In the genomic region with DNA sequence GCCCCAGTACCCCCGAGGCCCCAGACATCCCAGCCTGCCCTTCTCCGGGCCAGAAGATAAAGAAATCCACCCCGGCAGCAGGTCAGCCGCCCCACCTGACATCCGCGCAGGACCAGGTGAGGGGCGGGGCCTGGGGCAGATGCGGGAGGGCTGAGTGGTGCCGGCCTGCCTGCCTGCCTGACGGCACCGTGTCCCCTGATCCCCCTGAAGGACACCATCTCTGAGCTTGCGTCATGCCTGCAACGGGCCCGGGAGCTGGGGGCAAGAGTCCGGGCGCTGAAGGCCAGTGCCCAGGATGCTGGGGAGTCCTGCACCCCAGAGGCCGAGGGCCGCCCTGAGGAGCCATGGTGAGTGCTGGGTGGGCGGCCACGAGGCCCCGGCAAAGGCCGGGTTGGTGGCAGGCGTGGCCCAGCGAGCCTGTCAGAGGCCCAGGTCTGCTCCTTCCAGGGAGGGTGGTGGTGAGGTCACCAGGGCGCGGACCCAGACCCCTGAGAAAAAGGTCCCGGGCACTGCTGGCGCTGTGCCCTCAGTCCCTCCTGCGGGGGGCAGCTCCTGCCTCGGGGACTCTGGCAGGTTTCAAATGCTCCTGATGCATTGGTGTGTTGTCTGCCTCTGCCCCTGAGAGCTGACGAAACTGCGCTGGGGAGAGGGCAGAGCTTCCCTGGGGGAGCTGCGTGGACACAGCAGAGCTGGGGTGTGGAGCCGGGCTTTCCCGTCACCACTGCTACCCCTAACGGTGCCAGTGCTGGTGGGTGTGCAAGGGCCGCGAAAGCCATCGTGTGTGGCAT, we compare ENCODE assay signal across 8 cellular contexts. TPM values are rescaled to one million over a fixed set of nuclear protein-coding genes. Genes with fewer than 3 reads are reported as not detected.
DNase-seq lines count a peak whose midpoint lies in the region; FAIRE-seq and TF ChIP-seq lines count a peak whose summit lies in the region.

No MANE protein-coding gene starts in this region.

- 50% methylated on average over 38 of the region's 39 CpGs for WGBS in mesenchymal stem cell

- peak overlapping the region in 1 of 2 experiments; percentile 61 for H3K18ac ChIP-seq in mesenchymal stem cell (ENCODE audit: low read depth in 1 of 2, low read length in 2 of 2)

- peaks cover 2% of the 10 kb centered on the region for H3K27me3 Mint-ChIP-seq in astrocyte (ENCODE audit: low read depth, unreplicated experiment)

- H3K4me3 ChIP-seq in astrocyte (ENCODE audit: insufficient read depth, low read depth, low read length) (peak overlapping the region; percentile 59), mesenchymal stem cell (ENCODE audit: insufficient read depth in 1 of 2, low read depth in 1 of 2, low read length in 2 of 2) (peak overlapping the region; percentile 64 to 74)

- peak overlapping the region; percentile 62 for H3K4me3 Mint-ChIP-seq in astrocyte (ENCODE audit: unreplicated experiment)

- FAIRE-seq in astrocyte (lab: Jason Lieb, UNC): no peak

- H4K20me1 ChIP-seq in astrocyte (ENCODE audit: insufficient read depth, low read length): peaks cover 25% of the 10 kb centered on the region

- H3K4me2 ChIP-seq in astrocyte (ENCODE audit: low read length): peak overlapping the region; percentile 91
- peak overlapping the region; percentile 64 for H3K4me2 ChIP-seq in mesenchymal stem cell (ENCODE audit: low read length, poor library complexity, severe bottlenecking)

- H2AFZ ChIP-seq in astrocyte (ENCODE audit: low read depth, low read length) (no peak overlapping the region), mesenchymal stem cell (ENCODE audit: low read depth, low read length) (no peak overlapping the region)

- H2BK120ac ChIP-seq in mesenchymal stem cell (ENCODE audit: low read depth, low read length): no peak overlapping the region

- peaks cover 3% of the 10 kb centered on the region for H3K36me3 ChIP-seq in astrocyte (ENCODE audit: insufficient read depth, low read length)
- peaks cover 28 to 46% of the 10 kb centered on the region in 2 experiments for H3K36me3 ChIP-seq in mesenchymal stem cell (ENCODE audit: control insufficient read depth in 1 of 2, insufficient read depth in 2 of 2, low read depth in 1 of 2, low read length in 2 of 2)

- H3K4me1 ChIP-seq in astrocyte (ENCODE audit: insufficient read depth, low read length) (peaks cover 17% of the 10 kb centered on the region), mesenchymal stem cell (ENCODE audit: control insufficient read depth, insufficient read depth, low read depth, low read length) (peaks cover 36% of the 10 kb centered on the region)

- H3K9me3 Mint-ChIP-seq in astrocyte (ENCODE audit: unreplicated experiment): no peaks in the 10 kb centered on the region

- DNase-seq in NCI-H2029 (lab: John Stamatoyannopoulos, UW): peak; percentile 31
- no peak for DNase-seq in NCI-H2029 treated with DMSO at 0.1 percent for 48 hours (lab: John Stamatoyannopoulos, UW)
- DNase-seq in NCI-H1048 (lab: John Stamatoyannopoulos, UW): peak; percentile 8
- no peak for DNase-seq in astrocyte (ENCODE audit: low read depth)
- no peak for DNase-seq in mesenchymal stem cell
- no peak for DNase-seq in effector CD4-positive, alpha-beta T cell
- no peak for DNase-seq in cerebellum (ENCODE audit: low spot score)
- no peak for DNase-seq in epidermal melanocyte (ENCODE audit: insufficient read length, low spot score)

- H3K27ac Mint-ChIP-seq in astrocyte (ENCODE audit: unreplicated experiment): no peak overlapping the region

- TF ChIP-seq CTCF in astrocyte (IDR thresholded peaks at IDR 0.05; ENCODE audit: insufficient read depth, low read depth, low read length): no peak

- H3K9me3 ChIP-seq in astrocyte (ENCODE audit: insufficient read depth, low read depth, low read length) (no peaks in the 10 kb centered on the region), mesenchymal stem cell (ENCODE audit: control insufficient read depth, low read length) (no peaks in the 10 kb centered on the region)

- H3K79me2 ChIP-seq in astrocyte (ENCODE audit: insufficient read depth, low read length): peaks cover 30% of the 10 kb centered on the region

- no peaks in the 10 kb centered on the region for H3K27me3 ChIP-seq in astrocyte (ENCODE audit: insufficient read depth, low read length)
- no peaks in the 10 kb centered on the region for H3K27me3 ChIP-seq in mesenchymal stem cell (ENCODE audit: control insufficient read depth in 1 of 2, insufficient read depth in 1 of 2, low read length in 2 of 2)

- H4K91ac ChIP-seq in mesenchymal stem cell (ENCODE audit: low read length): peak overlapping the region; percentile 64

- H3K23ac ChIP-seq in mesenchymal stem cell (ENCODE audit: low read length in 2 of 2): peak overlapping the region in 1 of 2 experiments; percentile 6

- H3K79me1 ChIP-seq in mesenchymal stem cell (replicated peaks; ENCODE audit: low read length, poor library complexity, severe bottlenecking): peaks cover 25% of the 10 kb centered on the region

- H3K14ac ChIP-seq in mesenchymal stem cell (ENCODE audit: low read length in 2 of 2): no peak overlapping the region

- no peak overlapping the region for H2AK5ac ChIP-seq in mesenchymal stem cell (ENCODE audit: low read length, severe bottlenecking)

- H2BK15ac ChIP-seq in mesenchymal stem cell (ENCODE audit: low read depth, poor library complexity, severe bottlenecking): peak overlapping the region; percentile 33

- no peaks in the 10 kb centered on the region for H3K4me1 Mint-ChIP-seq in astrocyte (ENCODE audit: low read depth, unreplicated experiment)

- H3K27ac ChIP-seq in astrocyte (ENCODE audit: low read depth, low read length) (no peak overlapping the region), mesenchymal stem cell (ENCODE audit: low read length, poor library complexity, severe bottlenecking) (no peak overlapping the region)

- H3K9ac ChIP-seq in astrocyte (ENCODE audit: low read length) (peak overlapping the region; percentile 71), mesenchymal stem cell (ENCODE audit: low read length) (peak overlapping the region; percentile 76)

- no peak overlapping the region for H2BK5ac ChIP-seq in mesenchymal stem cell (ENCODE audit: low read depth, low read length, poor library complexity, severe bottlenecking)

- no peak overlapping the region for H2BK12ac ChIP-seq in mesenchymal stem cell (ENCODE audit: low read length in 2 of 2)

- peaks cover 2% of the 10 kb centered on the region for H3K36me3 Mint-ChIP-seq in astrocyte (ENCODE audit: low read depth, unreplicated experiment)

- H3K4ac ChIP-seq in mesenchymal stem cell (ENCODE audit: low read depth in 1 of 2, low read length in 2 of 2): no peak overlapping the region

- H4K8ac ChIP-seq in mesenchymal stem cell (ENCODE audit: low read length): peak overlapping the region; percentile 69

RNA-seq across cellular contexts. Expression of a gene that starts 1.2 kb away (rescaled TPM):
- total RNA-seq in astrocyte: 3.7 and 4.7 TPM in 2 replicates
- 3.1 TPM for polyA plus RNA-seq in mesenchymal stem cell (2013, experiment 1 of 2)
- 3.0 TPM for polyA plus RNA-seq in mesenchymal stem cell (2013, experiment 2 of 2)
- total RNA-seq in cerebellum: 7.9 TPM

RNA-seq across cellular contexts. Expression of a gene that starts 7.0 kb away (rescaled TPM):
- 132 and 143 TPM in 2 replicates for total RNA-seq in astrocyte
- 157 TPM for polyA plus RNA-seq in mesenchymal stem cell (2013, experiment 1 of 2)
- 164 TPM for polyA plus RNA-seq in mesenchymal stem cell (2013, experiment 2 of 2)
- 10.9 TPM for total RNA-seq in cerebellum

RNA-seq across cellular contexts. Expression of a gene that starts 19.7 kb away (rescaled TPM):
- 239 and 247 TPM in 2 replicates for total RNA-seq in astrocyte
- 112 TPM for polyA plus RNA-seq in mesenchymal stem cell (2013, experiment 1 of 2)
- polyA plus RNA-seq in mesenchymal stem cell (2013, experiment 2 of 2): 108 TPM
- total RNA-seq in cerebellum: 9.9 TPM

RNA-seq across cellular contexts. Expression of a gene that starts 52.0 kb away (rescaled TPM):
- total RNA-seq in astrocyte (31.1 and 31.7 TPM in 2 replicates), cerebellum (19.1 TPM)
- 34.8 TPM for polyA plus RNA-seq in mesenchymal stem cell (2013, experiment 1 of 2)
- polyA plus RNA-seq in mesenchymal stem cell (2013, experiment 2 of 2): 32.9 TPM

RNA-seq across cellular contexts. Expression of a gene that starts 52.2 kb away (rescaled TPM):
- total RNA-seq in astrocyte (59.1 and 63.0 TPM in 2 replicates), cerebellum (26.9 TPM)
- polyA plus RNA-seq in mesenchymal stem cell (2013, experiment 1 of 2): 111 TPM
- polyA plus RNA-seq in mesenchymal stem cell (2013, experiment 2 of 2): 108 TPM

Comparison
In these comparisons a context has a peak if more than half of its experiments do, and no peak if none do; other contexts are left out.
1. DNase-seq: peak in NCI-H2029 (single experiment) and NCI-H1048 (single experiment); none in NCI-H2029 treated with DMSO at 0.1 percent for 48 hours (single experiment), astrocyte (single experiment), mesenchymal stem cell (single experiment), effector CD4-positive, alpha-beta T cell (single experiment), cerebellum (single experiment) and epidermal melanocyte (single experiment).
2. RNA of a gene that starts 7.0 kb away (total RNA-seq): 132 to 143 TPM in astrocyte; 10.9 TPM in cerebellum (single experiment); every median in the first group is over 10 times any median in the second.
3. RNA of a gene that starts 19.7 kb away (total RNA-seq): 239 to 247 TPM in astrocyte; 9.9 TPM in cerebellum (single experiment); every median in the first group is over 10 times any median in the second.